ENCODE assay signal across 14 cellular contexts in genomic region chr6:52515219-52515960, GRCh38.
A peak's percentile ranks its signal among the peaks of the same experiment; 100 is the strongest.
DNase-seq lines count a peak whose midpoint lies in the region; ATAC-seq and TF ChIP-seq lines count a peak whose summit lies in the region.
"Had no signal": no experiment of that assay in that cellular context is flagged by ENCODE, and none has a peak within 500 bp of the region (broad histone marks: within the 10 kb centered on the region; RNA-seq: fewer than 3 reads in every experiment).

No MANE protein-coding gene starts in this region.

- H2AFZ ChIP-seq in MM.1S (ENCODE audit: low read length), result no peak overlapping the region

- peaks cover 100% of the 10 kb centered on the region for H3K4me1 Mint-ChIP-seq in chondrocyte (ENCODE audit: low read depth)

- peaks cover 56% of the 10 kb centered on the region for H3K36me3 Mint-ChIP-seq in chondrocyte (ENCODE audit: low read depth)

- H3K4me2 ChIP-seq in MM.1S (ENCODE audit: low read depth, low read length), result no peak overlapping the region

- H3K4me1 ChIP-seq in heart left ventricle (peaks cover 10 to 82% (median 50%) of the 10 kb centered on the region in 12 donors), mucosa of descending colon (ENCODE audit: low read depth) (no peaks in the 10 kb centered on the region), upper lobe of right lung (peaks cover 60% of the 10 kb centered on the region), MM.1S (ENCODE audit: low read length) (peaks cover 26% of the 10 kb centered on the region)

- H3K4me3 ChIP-seq in heart left ventricle (no peak overlapping the region), mucosa of descending colon (no peak overlapping the region), upper lobe of right lung (no peak overlapping the region), foreskin fibroblast (ENCODE audit: low read depth in 1 of 2, low read length in 2 of 2) (no peak overlapping the region), MM.1S (ENCODE audit: low read length) (no peak overlapping the region)

- TF ChIP-seq CTCF in heart left ventricle (IDR thresholded peaks at IDR 0.05) (no peak), chondrocyte (IDR thresholded peaks at IDR 0.05) (no peak), mucosa of descending colon (IDR thresholded peaks at IDR 0.05) (no peak), upper lobe of right lung (IDR thresholded peaks at IDR 0.05) (no peak), foreskin fibroblast (IDR thresholded peaks at IDR 0.05; ENCODE audit: low read depth, low read length) (no peak), MM.1S (IDR thresholded peaks at IDR 0.05; ENCODE audit: low read length) (no peak)

- peaks cover 97% of the 10 kb centered on the region for H3K79me2 ChIP-seq in MM.1S (ENCODE audit: low read length)

- no peaks in the 10 kb centered on the region for H3K9me3 Mint-ChIP-seq in chondrocyte (ENCODE audit: low read depth)
- H3K9me3 Mint-ChIP-seq: dendritic cell treated with granulocyte-macrophage colony-stimulating factor and Interleukin-4, amounts not matched to agents 40 ng/mL and 50 ng/mL, for 4 days; T-cell had no signal

- H3K27ac Mint-ChIP-seq in chondrocyte (ENCODE audit: unreplicated experiment), result peak overlapping the region; percentile 96
- H3K27ac Mint-ChIP-seq: T-cell had no signal

- no peak overlapping the region for H3K4me3 Mint-ChIP-seq in chondrocyte (ENCODE audit: unreplicated experiment)
- H3K4me3 Mint-ChIP-seq: dendritic cell treated with granulocyte-macrophage colony-stimulating factor and Interleukin-4, amounts not matched to agents 40 ng/mL and 50 ng/mL, for 4 days; T-cell had no signal

- H3K9me3 ChIP-seq in heart left ventricle (no peaks in the 10 kb centered on the region), mucosa of descending colon (no peaks in the 10 kb centered on the region), upper lobe of right lung (no peaks in the 10 kb centered on the region), MM.1S (replicated peaks; ENCODE audit: insufficient read depth, low read length) (no peaks in the 10 kb centered on the region)

- H3K27me3 ChIP-seq in heart left ventricle, result no peaks in the 10 kb centered on the region
- H3K27me3 ChIP-seq in upper lobe of right lung, result no peaks in the 10 kb centered on the region
- H3K27me3 ChIP-seq in MM.1S (replicated peaks; ENCODE audit: insufficient read depth, low read length), result no peaks in the 10 kb centered on the region

- H3K27me3 Mint-ChIP-seq in chondrocyte (ENCODE audit: low read depth), result no peaks in the 10 kb centered on the region
- H3K27me3 Mint-ChIP-seq: dendritic cell treated with granulocyte-macrophage colony-stimulating factor and Interleukin-4, amounts not matched to agents 40 ng/mL and 50 ng/mL, for 4 days; T-cell had no signal

- peaks cover 11% of the 10 kb centered on the region; the same call in 1 of the 2 replicates for H3F3A ChIP-seq in MM.1S (ENCODE audit: insufficient read depth, low read length)

- H3K27ac ChIP-seq in heart left ventricle (peak overlapping the region in 7 of 12 donors; percentile 6 to 90 (median 83)), upper lobe of right lung (peak overlapping the region; percentile 42), MM.1S (ENCODE audit: low read length) (no peak overlapping the region)

- 73 to 88% (median 83%) methylated on average over 2 of the region's 2 CpGs for WGBS in heart left ventricle, 4 donors

- TF ChIP-seq POLR2A in heart left ventricle (IDR thresholded peaks at IDR 0.05), result no peak

- no peaks in the 10 kb centered on the region for H3K9me2 ChIP-seq in MM.1S (replicated peaks; ENCODE audit: insufficient read depth, low read length)

- no peaks in the 10 kb centered on the region for H4K20me1 ChIP-seq in MM.1S (ENCODE audit: insufficient read depth, low read length)

- DNase-seq in heart left ventricle (no peak), Right ventricle myocardium inferior (ENCODE audit: missing footprints) (no peak), chondrocyte (ENCODE audit: low spot score) (no peak), mucosa of descending colon (no peak), upper lobe of right lung (no peak), foreskin fibroblast (no peak), MM.1S (no peak)
- DNase-seq in stimulated activated CD4-positive, alpha-beta T cell treated with anti-CD3 and anti-CD28 coated beads, Interleukin-2, amount 100 ng/mL, for 24 hours, result no peak
- DNase-seq: activated CD4-positive, alpha-beta T cell treated with anti-CD3 and anti-CD28 coated beads, Interleukin-2, amount 50 U/mL, for 4 hours; activated naive CD4-positive, alpha-beta T cell treated with Interleukin-2 at 50 U/mL for 16 hours; head of caudate nucleus; NCI-H1105; T-cell had no signal

- H3K36me3 ChIP-seq in heart left ventricle (peaks cover 0 to 43% (median 26%) of the 10 kb centered on the region in 9 donors), mucosa of descending colon (ENCODE audit: low read depth) (no peaks in the 10 kb centered on the region), upper lobe of right lung (peaks cover 18% of the 10 kb centered on the region), MM.1S (replicated peaks; ENCODE audit: insufficient read depth, low read length) (peaks cover 47% of the 10 kb centered on the region)

- no peak overlapping the region for H3K9ac ChIP-seq in MM.1S (ENCODE audit: low read length)

- ATAC-seq in heart left ventricle (no peak), Right ventricle myocardium inferior (no peak), mucosa of descending colon (peak; percentile 52), upper lobe of right lung (no peak)
- ATAC-seq: T-cell had no signal

- intact Hi-C loops in heart left ventricle (cut with DNase I) (loop anchor here in 4 of 10 donors (5.0 kb wide), 2 partner anchors 57 to 62 kb away; partner anchors contain the start of gene TRAM2 (in 2 of the 4)), Right ventricle myocardium inferior (cut with DNase I) (no loop called here), mucosa of descending colon (cut with DNase I, micrococcal nuclease) (no loop called here), upper lobe of right lung (cut with DNase I) (loop anchor here (10.0 kb wide), 1 partner anchor 49 kb away; no protein-coding TSS in a partner anchor)
